In genomic region chr1:229557913-229558414, GRCh38 we compare ENCODE assay signal across 8 cellular contexts. TPM values are rescaled to one million over a fixed set of nuclear protein-coding genes. Genes with fewer than 3 reads are reported as not detected.
DNase-seq lines count a peak whose midpoint lies in the region; ATAC-seq, FAIRE-seq and TF ChIP-seq lines count a peak whose summit lies in the region.

No MANE protein-coding gene starts in this region.

- peak in 7 of 10 experiments; percentile 5 to 47 (median 16) for DNase-seq in CD4-positive, alpha-beta T cell
- peak; percentile 62 to 70 (median 64) for DNase-seq in K562 (ENCODE audit: extremely low read depth in 1 of 4, low spot score in 3 of 4)
- DNase-seq in skeletal muscle cell (ENCODE audit: low read depth) = no peak
- no peak for DNase-seq in COLO829 (ENCODE audit: low spot score)

- WGBS in K562 (ENCODE audit: insufficient coverage, low coverage, missing lambda C conversion rate) = 1% methylated on average over 25 of the region's 59 CpGs

- H3K79me2 ChIP-seq in K562 (ENCODE audit: control insufficient read depth, insufficient read depth, low read length) = peaks cover 53% of the 10 kb centered on the region

- POLR2A ChIA-PET in CD4-positive, alpha-beta T cell (lab: Charles Lee) = interaction anchor here (0.9 to 3.4 kb wide), 11 partner anchors 11 to 1393 kb away, joined by 3 to 85 read pairs (median 6); partner anchors contain the start of genes CCSAP, NUP133, TAF5L and URB2
- POLR2A ChIA-PET in K562 (lab: Yijun Ruan, JAX) = interaction anchor here (0.5 to 1.5 kb wide), 8 partner anchors 15 to 284 kb away, joined by 3 to 5 read pairs (median 4); partner anchors contain the start of gene NUP133

- intact Hi-C loops in CD4-positive, alpha-beta T cell (cut with DNase I, micrococcal nuclease) = loop anchor here (2.0 to 5.0 kb wide), 5 partner anchors 15 to 509 kb away; partner anchors contain the start of genes NUP133 (in 2 of the 2), GALNT2 (in 1 of the 2), TAF5L (in 1 of the 2) and URB2 (in 1 of the 2)
- intact Hi-C loops in K562 (cut with micrococcal nuclease) = loop anchor here (5.0 to 10.0 kb wide), 2 partner anchors 286 to 597 kb away; partner anchors contain the start of gene RAB4A

- ATAC-seq in CD4-positive, alpha-beta T cell (ENCODE audit: poor library complexity) = peak; percentile 12
- peak; percentile 29 for ATAC-seq in GM19328 (IDR thresholded peaks at IDR 0.05; ENCODE audit: unreplicated experiment)
- ATAC-seq in HG03378 (IDR thresholded peaks at IDR 0.05; ENCODE audit: unreplicated experiment) = peak; percentile 8
- peak; percentile 19 for ATAC-seq in K562

- H3K27ac ChIP-seq in CD4-positive, alpha-beta T cell (ENCODE audit: low read depth, low read length) = no peak overlapping the region
- H3K27ac ChIP-seq in K562 (ENCODE audit: extremely low read depth, low read depth, low read length) (peak overlapping the region; percentile 77), iPS-18a (ENCODE audit: low read length) (no peak overlapping the region)

- no peaks in the 10 kb centered on the region for H3K27me3 ChIP-seq in CD4-positive, alpha-beta T cell (ENCODE audit: control insufficient read depth, insufficient read depth, low read length)
- H3K27me3 ChIP-seq in K562 (ENCODE audit: control insufficient read depth in 2 of 2, insufficient read depth in 2 of 2, low read length in 2 of 2) (no peaks in the 10 kb centered on the region), iPS-18a (ENCODE audit: control insufficient read depth, insufficient read depth, low read length) (peaks cover 10% of the 10 kb centered on the region)

- H3K36me3 ChIP-seq in K562 (ENCODE audit: control insufficient read depth, insufficient read depth, low read length) = peaks cover 12% of the 10 kb centered on the region; the same call in 2 of the 3 replicates
- no peaks in the 10 kb centered on the region for H3K36me3 ChIP-seq in iPS-18a (ENCODE audit: control insufficient read depth, low read depth, low read length)

- no peak for TF ChIP-seq POLR2A in K562 (conservative IDR thresholded peaks at IDR 0.05)

- peak overlapping the region; percentile 94 for H3K4me2 ChIP-seq in K562 (ENCODE audit: insufficient read depth, low read length)

- H3K9me3 Mint-ChIP-seq in CD4-positive, alpha-beta T cell = no peaks in the 10 kb centered on the region
- H3K9me3 Mint-ChIP-seq in T-helper 1 cell treated with Interleukin-12 subunit alpha and Interleukin-12 subunit beta and Interleukin-4 antibody, amounts not matched to agents 30 μg/mL and 1 μg/mL, for 36 hours = no peaks in the 10 kb centered on the region

- H3K36me3 Mint-ChIP-seq in CD4-positive, alpha-beta T cell (ENCODE audit: low read depth) = peaks cover 14% of the 10 kb centered on the region
- H3K36me3 Mint-ChIP-seq in T-helper 1 cell treated with Interleukin-12 subunit alpha and Interleukin-12 subunit beta and Interleukin-4 antibody, amounts not matched to agents 30 μg/mL and 1 μg/mL, for 36 hours (ENCODE audit: low read depth) = peaks cover 8% of the 10 kb centered on the region

- H3K4me3 Mint-ChIP-seq in CD4-positive, alpha-beta T cell = peak overlapping the region; percentile 93
- H3K4me3 Mint-ChIP-seq in T-helper 1 cell treated with Interleukin-12 subunit alpha and Interleukin-12 subunit beta and Interleukin-4 antibody, amounts not matched to agents 30 μg/mL and 1 μg/mL, for 36 hours = peak overlapping the region; percentile 86

- peaks cover 14% of the 10 kb centered on the region for H4K20me1 ChIP-seq in K562 (replicated peaks; ENCODE audit: control insufficient read depth, insufficient read depth, low read length)

- H3K9ac ChIP-seq in K562 (ENCODE audit: insufficient read depth in 1 of 2, low read depth in 2 of 2, low read length in 2 of 2) = peak overlapping the region; percentile 78 to 92
- H3K9ac ChIP-seq in iPS-18a (ENCODE audit: low read length) = peak overlapping the region; percentile 25

- no peaks in the 10 kb centered on the region for H3K27me3 Mint-ChIP-seq in CD4-positive, alpha-beta T cell
- H3K27me3 Mint-ChIP-seq in T-helper 1 cell treated with Interleukin-12 subunit alpha and Interleukin-12 subunit beta and Interleukin-4 antibody, amounts not matched to agents 30 μg/mL and 1 μg/mL, for 36 hours (ENCODE audit: low read depth) = no peaks in the 10 kb centered on the region

- BruUV-seq in K562 (replicated peaks; lab: Mats Ljungman, UMichigan) = no TSS peak

- H3K9me3 ChIP-seq in CD4-positive, alpha-beta T cell (ENCODE audit: control insufficient read depth, low read length) = no peaks in the 10 kb centered on the region
- H3K9me3 ChIP-seq in K562 (replicated peaks; ENCODE audit: control insufficient read depth, insufficient read depth, low read depth, low read length) (no peaks in the 10 kb centered on the region), iPS-18a (ENCODE audit: control insufficient read depth, low read depth, low read length) (no peaks in the 10 kb centered on the region)

- H3K4me1 ChIP-seq in K562 (replicated peaks in 1 of 2; ENCODE audit: control insufficient read depth in 2 of 2, insufficient read depth in 2 of 2, low read length in 2 of 2) (peaks cover 29 to 43% of the 10 kb centered on the region in 2 experiments; a peak in 4 of 5 replicates), iPS-18a (ENCODE audit: control insufficient read depth, low read depth, low read length) (no peaks in the 10 kb centered on the region)

- H3K9me1 ChIP-seq in K562 (ENCODE audit: control insufficient read depth, insufficient read depth, low read length) = peaks cover 7% of the 10 kb centered on the region

- in situ Hi-C loops in K562 (cut with MboI) = no loop called here

- H3K4me3 ChIP-seq in K562 = peak overlapping the region; percentile 79
- H3K4me3 ChIP-seq in iPS-18a (ENCODE audit: low read length) = peak overlapping the region; percentile 83
- H3K4me3 ChIP-seq in skeletal muscle cell (ENCODE audit: low read depth, low read length) = peak overlapping the region; percentile 76

- peak overlapping the region; percentile 92 for H3K27ac Mint-ChIP-seq in CD4-positive, alpha-beta T cell
- peak overlapping the region; percentile 89 for H3K27ac Mint-ChIP-seq in T-helper 1 cell treated with Interleukin-12 subunit alpha and Interleukin-12 subunit beta and Interleukin-4 antibody, amounts not matched to agents 30 μg/mL and 1 μg/mL, for 36 hours

- peak overlapping the region; percentile 76 for H2AFZ ChIP-seq in K562 (ENCODE audit: low read depth, low read length)

- H3K4me1 Mint-ChIP-seq in CD4-positive, alpha-beta T cell (ENCODE audit: low read depth) = peaks cover 51% of the 10 kb centered on the region
- H3K4me1 Mint-ChIP-seq in T-helper 1 cell treated with Interleukin-12 subunit alpha and Interleukin-12 subunit beta and Interleukin-4 antibody, amounts not matched to agents 30 μg/mL and 1 μg/mL, for 36 hours (ENCODE audit: low read depth) = peaks cover 30% of the 10 kb centered on the region

- TF ChIP-seq CTCF in CD4-positive, alpha-beta T cell (IDR thresholded peaks at IDR 0.05) = no peak
- TF ChIP-seq CTCF in K562 (IDR thresholded peaks at IDR 0.05 in 2 of 3, conservative IDR thresholded peaks at IDR 0.05 in 1 of 3; ENCODE audit: insufficient read depth in 2 of 3, low read depth in 1 of 3, low read length in 3 of 3) = peak; percentile 5 to 40 (median 32); a peak in 3 of 6 replicates

- no peak for TF ChIP-seq EP300 in K562 (IDR thresholded peaks at IDR 0.05; ENCODE audit: low read length)

- CTCF ChIA-PET in CD4-positive, alpha-beta T cell (lab: Charles Lee) = interaction anchor here (0.6 to 2.5 kb wide), 9 partner anchors 16 to 1404 kb away, joined by 3 to 29 read pairs (median 4); partner anchors contain the start of genes TAF5L and URB2
- CTCF ChIA-PET in K562 (lab: Yijun Ruan, JAX; ENCODE audit: low intra/inter-chr PET ratio) = interaction anchor here (1.0 kb wide), 2 partner anchors 67 to 752 kb away, joined by 3 read pairs; no protein-coding TSS in a partner anchor

- FAIRE-seq in K562 (lab: Jason Lieb, UNC) = peak; percentile 65

- TF ChIP-seq RAD21 in K562 (CRISPR knock-in tag; conservative IDR thresholded peaks at IDR 0.05 in 1 of 2, IDR thresholded peaks at IDR 0.05 in 1 of 2) = peak; percentile 15; a peak in 1 of 4 replicates

RNA-seq across cellular contexts. Expression of gene ABCB10, which starts 0.5 kb away (rescaled TPM):
- total RNA-seq in CD4-positive, alpha-beta T cell = 10 to 100 TPM in 1 of 2 experiments, 1 to 10 TPM in 1; 9.8 to 11.0 TPM
- 34.9 and 56.2 TPM in 2 replicates for total RNA-seq in K562 (2011; cell fraction: chromatin; rRNA removed; ENCODE audit: low replicate concordance)
- 31.7 and 39.6 TPM in 2 replicates for total RNA-seq in K562 (2011; cell fraction: nucleolus; rRNA removed)
- 41.7 and 45.0 TPM in 2 replicates for total RNA-seq in K562 (2011; cell fraction: nucleoplasm; rRNA removed)
- total RNA-seq in K562 (2014; rRNA removed) (42.2 and 46.7 TPM in 2 replicates), K562 (2014; rRNA removed; fragmentation: Illumina TruSeq; extraction: Trizol) (54.8 and 59.3 TPM in 2 replicates), K562 (2015; rRNA removed; fragmentation: Illumina TruSeq; extraction: Trizol) (27.4 and 28.5 TPM in 2 replicates), K562 (2021) (51.8 and 53.6 TPM in 2 replicates)
- polyA plus RNA-seq in K562 (2011; rRNA removed) (43.2 and 45.8 TPM in 2 replicates), K562 (2014; fragmentation: Illumina TruSeq; extraction: Trizol) (32.5 and 36.4 TPM in 2 replicates), K562 (2014; fragmentation: Nextera tagmentation; extraction: Ambion mirVana) (10 to 100 TPM; 12.4 to 16.5 TPM), K562 (2014; rRNA removed) (29.1 and 29.3 TPM in 2 replicates)
- polyA plus RNA-seq in K562 (2011; cell fraction: cytosol; rRNA removed) = 26.1 and 31.2 TPM in 2 replicates
- polyA plus RNA-seq in K562 (2011; cell fraction: nucleus; rRNA removed) = 30.7 and 38.2 TPM in 2 replicates
- 20.0 and 24.2 TPM in 2 replicates for polyA plus RNA-seq in K562 (2012)
- 56.6 and 57.1 TPM in 2 replicates for polyA minus RNA-seq in K562 (2011; rRNA and poly(A)+ RNA removed)
- polyA minus RNA-seq in K562 (2011; cell fraction: cytosol; rRNA and poly(A)+ RNA removed) = 28.7 and 38.4 TPM in 2 replicates
- 13.1 and 24.0 TPM in 2 replicates for polyA minus RNA-seq in K562 (2011; cell fraction: nucleus; rRNA and poly(A)+ RNA removed)

RNA-seq across cellular contexts. Expression of gene NUP133, which starts 49.8 kb away (rescaled TPM):
- 10 to 100 TPM; 42.0 to 45.3 TPM for total RNA-seq in CD4-positive, alpha-beta T cell
- total RNA-seq in K562 (2011; cell fraction: chromatin; rRNA removed; ENCODE audit: low replicate concordance) = 71.9 and 72.4 TPM in 2 replicates
- 25.3 and 27.9 TPM in 2 replicates for total RNA-seq in K562 (2011; cell fraction: nucleolus; rRNA removed)
- 33.4 and 41.5 TPM in 2 replicates for total RNA-seq in K562 (2011; cell fraction: nucleoplasm; rRNA removed)
- 50.6 and 60.9 TPM in 2 replicates for total RNA-seq in K562 (2014; rRNA removed)
- 64.0 and 71.7 TPM in 2 replicates for total RNA-seq in K562 (2014; rRNA removed; fragmentation: Illumina TruSeq; extraction: Trizol)
- 58.2 and 61.3 TPM in 2 replicates for total RNA-seq in K562 (2015; rRNA removed; fragmentation: Illumina TruSeq; extraction: Trizol)
- total RNA-seq in K562 (2021) = 82.5 and 85.1 TPM in 2 replicates
- polyA plus RNA-seq in K562 (2011; rRNA removed) = 51.5 and 62.2 TPM in 2 replicates
- polyA plus RNA-seq in K562 (2011; cell fraction: cytosol; rRNA removed) = 27.8 and 33.4 TPM in 2 replicates
- polyA plus RNA-seq in K562 (2011; cell fraction: nucleus; rRNA removed) = 51.1 and 62.9 TPM in 2 replicates
- 28.9 and 30.0 TPM in 2 replicates for polyA plus RNA-seq in K562 (2012)
- 37.6 and 44.1 TPM in 2 replicates for polyA plus RNA-seq in K562 (2014; fragmentation: Illumina TruSeq; extraction: Trizol)
- 10 to 100 TPM; 21.7 to 35.0 TPM for polyA plus RNA-seq in K562 (2014; fragmentation: Nextera tagmentation; extraction: Ambion mirVana)
- polyA plus RNA-seq in K562 (2014; rRNA removed) = 53.0 and 61.8 TPM in 2 replicates
- polyA minus RNA-seq in K562 (2011; rRNA and poly(A)+ RNA removed) = 88.6 and 94.0 TPM in 2 replicates
- polyA minus RNA-seq in K562 (2011; cell fraction: cytosol; rRNA and poly(A)+ RNA removed) = 33.8 and 45.2 TPM in 2 replicates
- 35.5 and 62.6 TPM in 2 replicates for polyA minus RNA-seq in K562 (2011; cell fraction: nucleus; rRNA and poly(A)+ RNA removed)

Comparison
In these comparisons a context has a peak if more than half of its experiments do, and no peak if none do; other contexts are left out.
1. DNase-seq: peak in CD4-positive, alpha-beta T cell (7 of 10) and K562 (4 of 4); none in skeletal muscle cell (single experiment) and COLO829 (single experiment).
2. Peak in every context shown above with its lines, with median percentiles within 50 percentile points of each other: ATAC-seq and H3K4me3 ChIP-seq.